21 cellular contexts compared by ENCODE assay signal in the genomic region with DNA sequence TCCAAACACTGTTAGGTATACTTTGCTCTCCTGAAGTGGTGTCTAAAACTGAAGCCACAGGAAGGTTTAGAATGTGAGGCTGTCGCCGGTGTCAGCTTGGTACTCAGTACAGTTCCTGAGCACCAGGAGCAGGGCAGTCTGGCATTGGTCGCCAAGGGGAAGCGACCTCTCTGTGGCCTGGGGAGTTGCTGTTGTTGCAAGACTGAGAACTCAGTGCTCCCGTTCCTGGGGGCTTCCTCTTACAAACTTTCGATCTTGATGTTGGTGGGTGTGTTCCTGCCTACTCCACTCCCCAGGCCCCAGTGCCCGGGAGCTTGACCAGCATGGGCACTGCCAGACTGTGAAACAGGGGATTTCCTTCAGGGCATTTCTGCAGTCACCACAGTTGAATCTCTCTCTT. TPM values are rescaled to one million over a fixed set of nuclear protein-coding genes. Genes with fewer than 3 reads are reported as not detected.
DNase-seq lines count a peak whose midpoint lies in the region; ATAC-seq and TF ChIP-seq lines count a peak whose summit lies in the region.
"Had no signal": no experiment of that assay in that cellular context is flagged by ENCODE, and none has a peak within 500 bp of the region (broad histone marks: within the 10 kb centered on the region; RNA-seq: fewer than 3 reads in every experiment).

No MANE protein-coding gene starts in this region.

- H3K27me3 ChIP-seq in OCI-LY3 (ENCODE audit: low read depth, low read length) (no peaks in the 10 kb centered on the region; the same call in 1 of the 2 replicates), vagina (no peaks in the 10 kb centered on the region)
- H3K27me3 ChIP-seq: gastrocnemius medialis had no signal

- H3K9me3 ChIP-seq in OCI-LY3 (ENCODE audit: insufficient read depth, low read length) (no peaks in the 10 kb centered on the region), vagina (no peaks in the 10 kb centered on the region)
- H3K9me3 ChIP-seq: gastrocnemius medialis had no signal

- peak in 9 of 14 donors; percentile 1 to 43 (median 25) for DNase-seq in C1 segment of cervical spinal cord (lab: John Stamatoyannopoulos, UW)
- peak; percentile 71 for DNase-seq in cardiac septum (ENCODE audit: low spot score)
- DNase-seq in posterior cingulate gyrus: peak in 7 of 10 donors; percentile 13 to 87 (median 22)
- DNase-seq in vagina (ENCODE audit: extremely low spot score in 2 of 2): no peak
- no peak for DNase-seq in HuH-7.5 (ENCODE audit: low spot score)
- DNase-seq: ACHN; activated CD4-positive, alpha-beta T cell treated with anti-CD3 and anti-CD28 coated beads, Interleukin-2, amount 50 U/mL, for 48 hours; activated naive CD8-positive, alpha-beta T cell treated with anti-CD3 and anti-CD28 coated beads for 36 hours; activated T-cell treated with anti-CD3 and anti-CD28 coated beads, Interleukin-2, amount 50 U/mL, for 4 hours; KG1; natural killer cell; NCI-H1105 treated with DMSO at 0.1 percent for 48 hours; NCI-H774; stimulated activated naive CD4-positive, alpha-beta T cell treated with Interleukin-2 at 50 U/mL for 16 hours; T-cell had no signal

- H3K27ac ChIP-seq in OCI-LY3 (ENCODE audit: low read length) (no peak overlapping the region), vagina (no peak overlapping the region)
- H3K27ac ChIP-seq: epithelial cell of prostate, VCaP had no signal

- no peaks in the 10 kb centered on the region for H4K20me1 ChIP-seq in OCI-LY3 (ENCODE audit: insufficient read depth, low read length)

- no peaks in the 10 kb centered on the region for H3K36me3 ChIP-seq in OCI-LY3 (replicated peaks; ENCODE audit: low read depth, low read length)
- no peaks in the 10 kb centered on the region for H3K36me3 ChIP-seq in vagina
- H3K36me3 ChIP-seq: gastrocnemius medialis had no signal

- ATAC-seq in GM18861 (IDR thresholded peaks at IDR 0.05; ENCODE audit: unreplicated experiment) (no peak), GM19395 (IDR thresholded peaks at IDR 0.05; ENCODE audit: unreplicated experiment) (no peak)
- ATAC-seq: activated T-cell treated with anti-CD3 and anti-CD28 coated beads, Interleukin-2, amount 50 U/mL, for 4 hours; gastrocnemius medialis; natural killer cell; T-cell had no signal

- H3K4me3 ChIP-seq in OCI-LY3 (ENCODE audit: low read length) (no peak overlapping the region), vagina (no peak overlapping the region)
- H3K4me3 ChIP-seq: gastrocnemius medialis had no signal

- peaks cover 37% of the 10 kb centered on the region for H3K4me1 ChIP-seq in OCI-LY3 (ENCODE audit: low read length)
- no peaks in the 10 kb centered on the region for H3K4me1 ChIP-seq in vagina

- H3K4me2 ChIP-seq in OCI-LY3 (ENCODE audit: low read length): peak overlapping the region; percentile 16; the same call in 1 of the 2 replicates

- H2AFZ ChIP-seq in OCI-LY3 (ENCODE audit: low read depth, low read length): peak overlapping the region; percentile 20; the same call in 1 of the 2 replicates

- no peak for TF ChIP-seq POLR2A in vagina (IDR thresholded peaks at IDR 0.05)

- no peak overlapping the region for H3K9ac ChIP-seq in OCI-LY3 (ENCODE audit: low read length)

- intact Hi-C loops in cardiac septum (cut with DNase I) (no loop called here), posterior cingulate gyrus (cut with DNase I) (no loop called here), vagina (cut with DNase I) (no loop called here)

- H3K79me2 ChIP-seq in OCI-LY3 (ENCODE audit: low read length): no peaks in the 10 kb centered on the region

- no peak for TF ChIP-seq CTCF in OCI-LY3 (IDR thresholded peaks at IDR 0.05; ENCODE audit: low read depth, low read length)
- TF ChIP-seq CTCF in vagina (IDR thresholded peaks at IDR 0.05): no peak

RNA-seq across cellular contexts. Expression of a gene that starts 52.4 kb away (rescaled TPM):
- 18.9 TPM for total RNA-seq in cardiac septum
- 11.5 TPM for total RNA-seq in vagina

Comparison
In these comparisons a context has a peak if more than half of its experiments do, and no peak if none do; other contexts are left out.
1. DNase-seq: peak in C1 segment of cervical spinal cord (9 of 14), cardiac septum (single experiment) and posterior cingulate gyrus (7 of 10); none in vagina (0 of 2) and HuH-7.5 (single experiment).